19 cellular contexts compared by ENCODE assay signal in the genomic region with DNA sequence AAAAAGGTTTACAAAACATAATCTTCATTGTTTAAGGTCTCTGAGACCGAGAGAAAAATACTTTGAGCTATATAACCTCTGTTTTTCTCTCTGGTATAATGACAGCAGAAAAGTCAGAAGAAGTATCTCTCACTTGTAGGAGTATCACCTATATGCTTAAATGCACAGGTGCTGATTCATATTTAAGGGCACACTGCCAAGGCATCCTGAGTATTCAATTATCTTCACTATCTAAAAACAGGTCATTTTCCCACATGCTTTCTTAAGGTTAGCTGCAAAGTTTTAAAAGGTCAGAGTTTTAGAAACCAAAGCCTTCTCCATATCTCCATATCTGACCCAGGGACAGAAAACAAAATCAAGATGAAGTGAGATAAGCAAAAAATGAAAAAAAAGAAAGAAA.
DNase-seq lines count a peak whose midpoint lies in the region; ATAC-seq and TF ChIP-seq lines count a peak whose summit lies in the region.
"Had no signal": no experiment of that assay in that cellular context is flagged by ENCODE, and none has a peak within 500 bp of the region (broad histone marks: within the 10 kb centered on the region; RNA-seq: fewer than 3 reads in every experiment).

No MANE protein-coding gene starts in this region.

- H3K4me1 Mint-ChIP-seq in Calu3 (ENCODE audit: low read depth, unreplicated experiment) = peaks cover 30% of the 10 kb centered on the region
- H3K4me1 Mint-ChIP-seq in nephron progenitor cell = peaks cover 40% of the 10 kb centered on the region

- peak overlapping the region; percentile 18 for H3K27ac Mint-ChIP-seq in Calu3 (ENCODE audit: unreplicated experiment)
- peak overlapping the region; percentile 2 for H3K27ac Mint-ChIP-seq in nephron progenitor cell
- H3K27ac Mint-ChIP-seq: activated naive CD8-positive, alpha-beta T cell treated with anti-CD3 and anti-CD28 coated beads, Interleukin-2, amount 10 ng/mL, durations not matched to agents 7 days and 5 days had no signal

- H3K36me3 Mint-ChIP-seq in Calu3 (ENCODE audit: insufficient read depth, unreplicated experiment) = peaks cover 52% of the 10 kb centered on the region
- peaks cover 53% of the 10 kb centered on the region for H3K36me3 Mint-ChIP-seq in nephron progenitor cell (ENCODE audit: low read depth)

- CTCF ChIA-PET in Calu3 (lab: Charles Lee) = interaction anchor here (0.5 to 2.3 kb wide), 8 partner anchors 9 to 1700 kb away, joined by 3 to 7 read pairs (median 3); no protein-coding TSS in a partner anchor

- H3K9me3 Mint-ChIP-seq in Calu3 (ENCODE audit: low read depth, unreplicated experiment) = no peaks in the 10 kb centered on the region
- H3K9me3 Mint-ChIP-seq in nephron progenitor cell = no peaks in the 10 kb centered on the region
- H3K9me3 Mint-ChIP-seq: activated naive CD8-positive, alpha-beta T cell treated with anti-CD3 and anti-CD28 coated beads, Interleukin-2, amount 10 ng/mL, durations not matched to agents 7 days and 5 days had no signal

- H3K27me3 Mint-ChIP-seq in Calu3 (ENCODE audit: unreplicated experiment) (no peaks in the 10 kb centered on the region), nephron progenitor cell (ENCODE audit: low read depth, poor library complexity) (no peaks in the 10 kb centered on the region)
- H3K27me3 Mint-ChIP-seq: activated naive CD8-positive, alpha-beta T cell treated with anti-CD3 and anti-CD28 coated beads, Interleukin-2, amount 10 ng/mL, durations not matched to agents 7 days and 5 days had no signal

- no peak for TF ChIP-seq CTCF in Calu3 (IDR thresholded peaks at IDR 0.05; ENCODE audit: unreplicated experiment)
- no peak for TF ChIP-seq CTCF in VCaP (conservative IDR thresholded peaks at IDR 0.05)
- no peak for TF ChIP-seq CTCF in nephron progenitor cell (IDR thresholded peaks at IDR 0.05)

- no TSS peak for BruUV-seq in Calu3 (replicated peaks; lab: Mats Ljungman, UMichigan)

- DNase-seq in Calu3 (peak; percentile 42), HT1080 (ENCODE audit: low read depth) (peak; percentile 6), nephron progenitor cell (no peak)
- DNase-seq: activated CD4-positive, alpha-beta T cell treated with anti-CD3 and anti-CD28 coated beads, Interleukin-2, amount 50 U/mL, for 48 hours; activated naive CD8-positive, alpha-beta T cell treated with anti-CD3 and anti-CD28 coated beads, Interleukin-2, amount 10 ng/mL, durations not matched to agents 7 days and 5 days; activated T-cell treated with anti-CD3 and anti-CD28 coated beads, Interleukin-2, amount 50 U/mL, for 48 hours; C1 segment of cervical spinal cord; DMS79 treated with DMSO at 0.1 percent for 48 hours; esophagus squamous epithelium; head of caudate nucleus; lower lobe of right lung; NCI-H1694 treated with DMSO at 0.1 percent for 48 hours; NCI-H510A treated with DMSO at 0.1 percent for 48 hours; ovary; thyroid gland had no signal

- intact Hi-C loops in Calu3 (cut with micrococcal nuclease; ENCODE audit: unreplicated experiment) = loop anchor here (2.0 kb wide), 1 partner anchor 96 kb away; no protein-coding TSS in a partner anchor

- ATAC-seq in HG02938 (IDR thresholded peaks at IDR 0.05; ENCODE audit: unreplicated experiment) = no peak
- ATAC-seq in HG03442 (IDR thresholded peaks at IDR 0.05; ENCODE audit: unreplicated experiment) = no peak
- no peak for ATAC-seq in GM19397 (IDR thresholded peaks at IDR 0.05; ENCODE audit: unreplicated experiment)
- ATAC-seq: lower lobe of right lung had no signal

- peak overlapping the region; percentile 89 for H3K27ac ChIP-seq in VCaP
- H3K27ac ChIP-seq: esophagus squamous epithelium, lower lobe of right lung, ovary, thyroid gland had no signal

- H3K4me3 Mint-ChIP-seq in Calu3 (ENCODE audit: low read depth, unreplicated experiment) (no peak overlapping the region), nephron progenitor cell (no peak overlapping the region)
- H3K4me3 Mint-ChIP-seq: activated naive CD8-positive, alpha-beta T cell treated with anti-CD3 and anti-CD28 coated beads, Interleukin-2, amount 10 ng/mL, durations not matched to agents 7 days and 5 days had no signal
